ENCODE assay signal across 18 cellular contexts in the genomic region with DNA sequence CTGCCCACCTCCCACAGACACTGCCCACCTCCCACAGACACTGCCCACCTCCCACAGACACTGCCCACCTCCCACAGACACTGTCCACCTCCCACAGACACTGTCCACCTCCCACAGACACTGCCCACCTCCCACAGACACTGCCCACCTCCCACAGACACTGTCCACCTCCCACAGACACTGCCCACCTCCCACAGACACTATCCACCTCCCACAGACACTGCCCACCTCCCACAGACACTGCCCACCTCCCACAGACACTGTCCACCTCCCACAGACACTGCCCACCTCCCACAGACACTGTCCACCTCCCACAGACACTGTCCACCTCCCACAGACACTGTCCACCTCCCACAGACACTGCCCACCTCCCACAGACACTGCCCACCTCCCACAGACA. TPM values are rescaled to one million over a fixed set of nuclear protein-coding genes. Genes with fewer than 3 reads are reported as not detected.
"Had no signal": no experiment of that assay in that cellular context is flagged by ENCODE, and none has a peak within 500 bp of the region (broad histone marks: within the 10 kb centered on the region; RNA-seq: fewer than 3 reads in every experiment).

No MANE protein-coding gene starts in this region.

RNA-seq across cellular contexts. Expression of a gene that starts 39.5 kb away (rescaled TPM):
- total RNA-seq: activated B cell treated with CpG ODN at 0.5 μM for 24 hours; activated CD4-positive, alpha-beta memory T cell treated with anti-CD3 and anti-CD28 coated beads for 36 hours; activated CD4-positive, alpha-beta T cell treated with anti-CD3 and anti-CD28 coated beads, Interleukin-2, amount 10 ng/mL, durations not matched to agents 24 days and 14 days; activated CD8-positive, alpha-beta memory T cell treated with anti-CD3 and anti-CD28 coated beads for 36 hours; activated CD8-positive, alpha-beta T cell treated with anti-CD3 and anti-CD28 coated beads for 36 hours; activated naive CD4-positive, alpha-beta T cell treated with anti-CD3 and anti-CD28 coated beads for 36 hours; activated naive CD4-positive, alpha-beta T cell treated with anti-CD3 and anti-CD28 coated beads, Interleukin-2, amount 50 U/mL, for 72 hours; activated naive CD8-positive, alpha-beta T cell treated with anti-CD3 and anti-CD28 coated beads for 36 hours; activated T-cell treated with anti-CD3 and anti-CD28 coated beads, Interleukin-2, amount 50 U/mL, for 4 hours; activated T-cell treated with anti-CD3 and anti-CD28 coated beads, Interleukin-2, amount 50 U/mL, for 72 hours; activated T-helper 1 cell treated with anti-CD3 and anti-CD28 coated beads, Interleukin-12 subunit alpha, Interleukin-12 subunit beta, Interleukin-2, Interleukin-4 antibody, amounts not matched to agents 30 ng/mL and 10 ng/mL and 1 ng/mL, durations not matched to agents 14 hours and 24 hours and 36 hours; activated T-helper 17 cell treated with anti-CD3 and anti-CD28 coated beads, Interleukin-2, amount 50 U/mL, for 72 hours; adrenal gland; aorta; astrocyte; body of pancreas; breast epithelium; cardiac septum had no signal
- polyA plus RNA-seq: adrenal gland, aorta had no signal
